9 cellular contexts compared by ENCODE assay signal in the genomic region with DNA sequence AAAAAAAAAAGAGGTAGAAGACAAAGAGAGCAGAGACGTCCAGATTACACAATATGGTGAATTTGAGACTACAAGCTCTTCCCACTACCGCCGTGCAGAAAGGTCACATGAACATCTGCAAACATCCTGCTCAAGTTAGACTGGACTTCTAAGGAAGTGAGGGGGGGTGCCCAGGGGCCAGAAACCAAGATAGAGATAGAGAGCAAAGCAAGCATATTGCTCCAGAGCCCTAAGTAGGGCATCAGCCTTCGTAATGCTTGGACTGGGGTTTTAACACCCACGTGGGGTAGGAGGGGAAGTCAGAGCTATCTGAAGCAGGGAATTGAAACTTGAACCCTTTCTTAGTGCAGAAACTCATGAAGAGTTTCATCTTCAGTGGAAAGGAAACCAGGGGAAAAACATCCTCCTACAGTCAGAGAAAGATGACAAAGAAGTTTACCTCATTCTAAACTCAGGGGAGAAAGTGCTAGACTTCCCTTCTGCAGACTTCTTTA. TPM values are rescaled to one million over a fixed set of nuclear protein-coding genes. Genes with fewer than 3 reads are reported as not detected.
A peak's percentile ranks its signal among the peaks of the same experiment; 100 is the strongest.
DNase-seq lines count a peak whose midpoint lies in the region; ATAC-seq and TF ChIP-seq lines count a peak whose summit lies in the region.
"Had no signal": no experiment of that assay in that cellular context is flagged by ENCODE, and none has a peak within 500 bp of the region (broad histone marks: within the 10 kb centered on the region; RNA-seq: fewer than 3 reads in every experiment).

No MANE protein-coding gene starts in this region.

- intact Hi-C loops in CD4-positive, alpha-beta memory T cell (cut with micrococcal nuclease) = no loop called here

- H3K27me3 Mint-ChIP-seq in CD4-positive, alpha-beta memory T cell = peaks cover 4 to 5% of the 10 kb centered on the region in 2 donors

- no peak for TF ChIP-seq CTCF in gastroesophageal sphincter (IDR thresholded peaks at IDR 0.05)

- peaks cover 0 to 11% (median 0%) of the 10 kb centered on the region in 3 donors for H3K4me1 ChIP-seq in gastroesophageal sphincter
- H3K4me1 ChIP-seq in CD4-positive, alpha-beta memory T cell (ENCODE audit: insufficient read depth, low read length) = peaks cover 4% of the 10 kb centered on the region

- no peak for TF ChIP-seq POLR2A in gastroesophageal sphincter (IDR thresholded peaks at IDR 0.05)

- H3K9me3 Mint-ChIP-seq in CD4-positive, alpha-beta memory T cell = peaks cover 0 to 2% (median 0%) of the 10 kb centered on the region in 8 donors

- H3K27ac Mint-ChIP-seq in CD4-positive, alpha-beta memory T cell = no peak overlapping the region

- CTCF ChIA-PET in CD4-positive, alpha-beta memory T cell (lab: Charles Lee; ENCODE audit: partially characterized antibody) = no interaction called here

- DNase-seq in NCI-H510A treated with DMSO at 0.1 percent for 48 hours (lab: John Stamatoyannopoulos, UW) (peak; percentile 91), OCI-M2 (lab: John Stamatoyannopoulos, UW; ENCODE audit: unreplicated experiment) (no peak), retina (no peak)
- DNase-seq in stimulated activated CD4-positive, alpha-beta T cell treated with anti-CD3 and anti-CD28 coated beads, TNF-alpha, amount 100 ng/mL, for 48 hours (ENCODE audit: low read depth in 3 of 3) = peak; percentile 27 to 57 (median 38)
- DNase-seq in CD4-positive, alpha-beta memory T cell = no peak

- 7 to 9% methylated on average over 5 of the region's 5 CpGs for WGBS in gastroesophageal sphincter (ENCODE audit: low coverage in 1 of 2), 2 donors

- peaks cover 3 to 6% (median 5%) of the 10 kb centered on the region in 4 donors for H3K4me1 Mint-ChIP-seq in CD4-positive, alpha-beta memory T cell

- H3K9me3 ChIP-seq in gastroesophageal sphincter = no peaks in the 10 kb centered on the region
- no peaks in the 10 kb centered on the region for H3K9me3 ChIP-seq in CD4-positive, alpha-beta memory T cell (ENCODE audit: control insufficient read depth in 1 of 2, low read length in 2 of 2)

- no peaks in the 10 kb centered on the region for H3K27me3 ChIP-seq in gastroesophageal sphincter
- H3K27me3 ChIP-seq in CD4-positive, alpha-beta memory T cell (ENCODE audit: insufficient read depth, low read length) = no peaks in the 10 kb centered on the region

- ATAC-seq in GM18508 (IDR thresholded peaks at IDR 0.05; ENCODE audit: insufficient read depth, unreplicated experiment) (peak; percentile 80), GM21619 (IDR thresholded peaks at IDR 0.05; ENCODE audit: unreplicated experiment) (peak; percentile 89), gastroesophageal sphincter (peak; percentile 77)

- POLR2A ChIA-PET in CD4-positive, alpha-beta memory T cell (lab: Charles Lee; ENCODE audit: partially characterized antibody) = no interaction called here

- no peak for TF ChIP-seq EP300 in gastroesophageal sphincter (IDR thresholded peaks at IDR 0.05)

- H3K4me3 Mint-ChIP-seq in CD4-positive, alpha-beta memory T cell = peak overlapping the region in 4 of 8 donors; percentile 19 to 50 (median 36)

- H3K27ac ChIP-seq in gastroesophageal sphincter = no peak overlapping the region
- H3K27ac ChIP-seq in CD4-positive, alpha-beta memory T cell (ENCODE audit: low read depth, low read length) = no peak overlapping the region

- no peak overlapping the region for H3K4me3 ChIP-seq in gastroesophageal sphincter
- H3K4me3 ChIP-seq in CD4-positive, alpha-beta memory T cell (ENCODE audit: low read length in 2 of 2) = no peak overlapping the region

- H3K36me3 ChIP-seq in gastroesophageal sphincter = no peaks in the 10 kb centered on the region
- no peaks in the 10 kb centered on the region for H3K36me3 ChIP-seq in CD4-positive, alpha-beta memory T cell (ENCODE audit: insufficient read depth, low read length)

- no peaks in the 10 kb centered on the region for H3K36me3 Mint-ChIP-seq in CD4-positive, alpha-beta memory T cell

RNA-seq across cellular contexts. Expression of gene CLEC19A, which starts 8.7 kb away (rescaled TPM):
- not detected for total RNA-seq in gastroesophageal sphincter
- total RNA-seq in CD4-positive, alpha-beta memory T cell = not detected
- polyA plus RNA-seq in CD4-positive, alpha-beta memory T cell = not detected
- total RNA-seq: bronchial epithelial cell had no signal

Comparison
In these comparisons a context has a peak if more than half of its experiments do, and no peak if none do; other contexts are left out.
1. DNase-seq: peak in NCI-H510A treated with DMSO at 0.1 percent for 48 hours (single experiment) and stimulated activated CD4-positive, alpha-beta T cell treated with anti-CD3 and anti-CD28 coated beads, TNF-alpha, amount 100 ng/mL, for 48 hours (3 of 3); none in OCI-M2 (single experiment), retina (single experiment) and CD4-positive, alpha-beta memory T cell (0 of 5).
2. Peak in every context shown above with its lines, with median percentiles within 50 percentile points of each other: ATAC-seq.